ENCODE assay signal across 16 cellular contexts in the genomic region with DNA sequence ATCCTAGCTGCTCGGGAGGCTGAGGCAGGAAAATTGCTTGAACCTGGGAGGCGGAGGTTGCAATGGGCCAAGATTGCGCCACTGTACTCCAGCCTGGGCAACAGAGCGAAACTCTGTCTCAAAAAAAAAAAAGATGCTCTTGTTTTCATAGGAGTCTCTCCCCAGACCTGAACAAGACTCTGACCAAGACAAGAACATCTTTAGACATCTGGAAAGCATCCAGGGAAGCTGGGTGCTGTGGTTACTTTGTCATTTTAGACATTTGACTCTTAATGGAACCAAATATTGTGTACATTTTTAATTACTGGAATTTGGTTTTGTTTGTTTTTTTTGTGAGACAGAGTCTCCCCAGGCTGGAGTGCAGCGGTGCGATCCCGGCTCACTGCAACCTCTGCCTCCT. TPM values are rescaled to one million over a fixed set of nuclear protein-coding genes. Genes with fewer than 3 reads are reported as not detected.
A peak's percentile ranks its signal among the peaks of the same experiment; 100 is the strongest.
DNase-seq lines count a peak whose midpoint lies in the region; ATAC-seq and TF ChIP-seq lines count a peak whose summit lies in the region.
"Had no signal": no experiment of that assay in that cellular context is flagged by ENCODE, and none has a peak within 500 bp of the region (broad histone marks: within the 10 kb centered on the region; RNA-seq: fewer than 3 reads in every experiment).

No MANE protein-coding gene starts in this region.

- no peak for TF ChIP-seq CTCF in choroid plexus epithelial cell (conservative IDR thresholded peaks at IDR 0.05; ENCODE audit: low read depth, low read length)

- H3K4me3 ChIP-seq in choroid plexus epithelial cell (ENCODE audit: low read depth, low read length), result no peak overlapping the region
- H3K4me3 ChIP-seq: BLaER1, GM23248 had no signal

- ATAC-seq in left lobe of liver, result no peak
- no peak for ATAC-seq in HG03439 (IDR thresholded peaks at IDR 0.05; ENCODE audit: unreplicated experiment)
- ATAC-seq: CD8-positive, alpha-beta T cell had no signal

- DNase-seq in activated CD8-positive, alpha-beta memory T cell treated with anti-CD3 and anti-CD28 coated beads for 24 hours, result peak; percentile 3
- DNase-seq in activated CD8-positive, alpha-beta memory T cell treated with anti-CD3 and anti-CD28 coated beads, Interleukin-2, amount 50 U/mL, for 4 hours, result no peak
- DNase-seq in choroid plexus epithelial cell (ENCODE audit: low read depth) (peak; percentile 60), left lobe of liver (ENCODE audit: low spot score) (peak; percentile 32), GM19238 (ENCODE audit: insufficient read length, low spot score) (no peak)
- DNase-seq: Caco-2; CD4-positive, CD25-positive, alpha-beta regulatory T cell; CD8-positive, alpha-beta T cell; DMS153; DND-41; GF-D8; GM23248; H7; HCEC 1CT had no signal

RNA-seq across cellular contexts. Expression of gene ATF1, which starts 21.1 kb away (rescaled TPM):
- total RNA-seq in left lobe of liver, result 13.6 TPM

Comparison
In these comparisons a context has a peak if more than half of its experiments do, and no peak if none do; other contexts are left out.
1. DNase-seq: peak in activated CD8-positive, alpha-beta memory T cell treated with anti-CD3 and anti-CD28 coated beads for 24 hours (single experiment), choroid plexus epithelial cell (single experiment) and left lobe of liver (single experiment); none in activated CD8-positive, alpha-beta memory T cell treated with anti-CD3 and anti-CD28 coated beads, Interleukin-2, amount 50 U/mL, for 4 hours (single experiment) and GM19238 (single experiment).